ENCODE assay signal across 34 cellular contexts in genomic region chr7:135616136-135616535, GRCh38.
"Had no signal": no experiment of that assay in that cellular context is flagged by ENCODE, and none has a peak within 500 bp of the region (broad histone marks: within the 10 kb centered on the region; RNA-seq: fewer than 3 reads in every experiment).

No MANE protein-coding gene starts in this region.

- ATAC-seq: activated CD4-positive, CD25-positive, alpha-beta regulatory T cell treated with anti-CD3 and anti-CD28 coated beads, Interleukin-2, amount 50 U/mL, for 24 hours; activated CD8-positive, alpha-beta T cell treated with anti-CD3 and anti-CD28 coated beads for 36 hours; activated naive CD8-positive, alpha-beta T cell treated with anti-CD3 and anti-CD28 coated beads, Interleukin-2, amount 50 U/mL, for 24 hours; activated T-cell treated with anti-CD3 and anti-CD28 coated beads, Interleukin-2, amount 50 U/mL, for 4 hours; activated T-helper 17 cell treated with anti-CD3 and anti-CD28 coated beads, Interleukin-2, amount 50 U/mL, for 72 hours; body of pancreas; heart left ventricle; T-helper 17 cell had no signal

- H3K9me3 Mint-ChIP-seq: activated B cell treated with CpG ODN at 0.5 μM for 24 hours; activated CD8-positive, alpha-beta T cell treated with anti-CD3 and anti-CD28 coated beads for 36 hours; activated naive CD4-positive, alpha-beta T cell treated with anti-CD3 and anti-CD28 coated beads for 36 hours; activated naive CD4-positive, alpha-beta T cell treated with anti-CD3 and anti-CD28 coated beads, Interleukin-2, amount 50 U/mL, for 24 hours; activated naive CD8-positive, alpha-beta T cell treated with anti-CD3 and anti-CD28 coated beads for 36 hours; activated naive CD8-positive, alpha-beta T cell treated with anti-CD3 and anti-CD28 coated beads, Interleukin-2, amount 50 U/mL, for 24 hours; activated T-cell treated with anti-CD3 and anti-CD28 coated beads, Interleukin-2, amount 50 U/mL, for 4 hours; activated T-helper 17 cell treated with anti-CD3 and anti-CD28 coated beads, Interleukin-2, amount 50 U/mL, for 72 hours; T-helper 2 cell treated with Interferon-gamma antibody and Interleukin-4, amounts not matched to agents 5 μg/mL and 100 μg/mL, for 36 hours had no signal

- FAIRE-seq: endothelial cell of umbilical vein had no signal

- DNase-seq: activated B cell treated with CpG ODN at 0.5 μM for 24 hours; activated CD4-positive, alpha-beta T cell treated with anti-CD3 and anti-CD28 coated beads for 48 hours; activated CD4-positive, alpha-beta T cell treated with anti-CD3 and anti-CD28 coated beads, Interleukin-2, amount 50 U/mL, for 1 hour; activated CD4-positive, alpha-beta T cell treated with anti-CD3 and anti-CD28 coated beads, Interleukin-2, amount 50 U/mL, for 48 hours; activated CD8-positive, alpha-beta memory T cell treated with anti-CD3 and anti-CD28 coated beads for 24 hours; activated CD8-positive, alpha-beta T cell treated with anti-CD3 and anti-CD28 coated beads for 36 hours; activated effector memory CD4-positive, alpha-beta T cell treated with Interleukin-2 at 50 U/mL for 16 hours; activated gamma-delta T cell treated with Interleukin-2 at 50 U/mL for 16 hours; activated naive CD4-positive, alpha-beta T cell treated with anti-CD3 and anti-CD28 coated beads for 36 hours; activated naive CD8-positive, alpha-beta T cell treated with anti-CD3 and anti-CD28 coated beads for 36 hours; activated naive CD8-positive, alpha-beta T cell treated with anti-CD3 and anti-CD28 coated beads, Interleukin-2, amount 50 U/mL, for 24 hours; activated T-cell treated with anti-CD3 and anti-CD28 coated beads, Interleukin-2, amount 50 U/mL, for 4 hours; adrenal gland; amygdala; aorta; body of pancreas; caudate nucleus; cerebellar nuclear complex; colonic mucosa; effector CD8-positive, alpha-beta T cell; esophagus squamous epithelium; foreskin fibroblast; glutamatergic neuron; heart left ventricle; T-helper 1 cell; T-helper 17 cell; T1000; WERI-Rb-1 had no signal

- H3K27me3 Mint-ChIP-seq: activated B cell treated with CpG ODN at 0.5 μM for 24 hours; activated CD8-positive, alpha-beta T cell treated with anti-CD3 and anti-CD28 coated beads for 36 hours; activated naive CD4-positive, alpha-beta T cell treated with anti-CD3 and anti-CD28 coated beads, Interleukin-2, amount 50 U/mL, for 24 hours; activated naive CD8-positive, alpha-beta T cell treated with anti-CD3 and anti-CD28 coated beads for 36 hours; activated naive CD8-positive, alpha-beta T cell treated with anti-CD3 and anti-CD28 coated beads, Interleukin-2, amount 50 U/mL, for 24 hours; activated T-helper 17 cell treated with anti-CD3 and anti-CD28 coated beads, Interleukin-2, amount 50 U/mL, for 72 hours; T-helper 17 cell had no signal

- H3K27ac ChIP-seq: adrenal gland, body of pancreas, colonic mucosa, epithelial cell of prostate, esophagus squamous epithelium, heart left ventricle, WERI-Rb-1 had no signal

- H3K4me3 ChIP-seq: adrenal gland, body of pancreas, colonic mucosa, esophagus squamous epithelium, heart left ventricle had no signal

- H3K27me3 ChIP-seq: adrenal gland, body of pancreas, colonic mucosa, esophagus squamous epithelium, heart left ventricle had no signal

- H3K4me1 ChIP-seq: adrenal gland, body of pancreas, colonic mucosa, esophagus squamous epithelium had no signal

- H3K9me3 ChIP-seq: body of pancreas, colonic mucosa, esophagus squamous epithelium, heart left ventricle had no signal

- H3K27ac Mint-ChIP-seq: activated B cell treated with CpG ODN at 0.5 μM for 24 hours; activated CD8-positive, alpha-beta T cell treated with anti-CD3 and anti-CD28 coated beads for 36 hours; activated naive CD4-positive, alpha-beta T cell treated with anti-CD3 and anti-CD28 coated beads for 36 hours; activated naive CD4-positive, alpha-beta T cell treated with anti-CD3 and anti-CD28 coated beads, Interleukin-2, amount 50 U/mL, for 24 hours; activated naive CD8-positive, alpha-beta T cell treated with anti-CD3 and anti-CD28 coated beads for 36 hours; activated naive CD8-positive, alpha-beta T cell treated with anti-CD3 and anti-CD28 coated beads, Interleukin-2, amount 50 U/mL, for 24 hours; activated T-helper 17 cell treated with anti-CD3 and anti-CD28 coated beads, Interleukin-2, amount 50 U/mL, for 72 hours; T-helper 17 cell; T-helper 2 cell treated with Interferon-gamma antibody and Interleukin-4, amounts not matched to agents 5 μg/mL and 100 μg/mL, for 36 hours had no signal

- H3K4me1 Mint-ChIP-seq: activated B cell treated with CpG ODN at 0.5 μM for 24 hours; activated naive CD4-positive, alpha-beta T cell treated with anti-CD3 and anti-CD28 coated beads, Interleukin-2, amount 50 U/mL, for 24 hours; activated naive CD8-positive, alpha-beta T cell treated with anti-CD3 and anti-CD28 coated beads for 36 hours; activated naive CD8-positive, alpha-beta T cell treated with anti-CD3 and anti-CD28 coated beads, Interleukin-2, amount 50 U/mL, for 24 hours; activated T-helper 17 cell treated with anti-CD3 and anti-CD28 coated beads, Interleukin-2, amount 50 U/mL, for 72 hours; T-helper 17 cell had no signal

- H3K4me3 Mint-ChIP-seq: activated B cell treated with CpG ODN at 0.5 μM for 24 hours; activated CD8-positive, alpha-beta T cell treated with anti-CD3 and anti-CD28 coated beads for 36 hours; activated naive CD4-positive, alpha-beta T cell treated with anti-CD3 and anti-CD28 coated beads for 36 hours; activated naive CD4-positive, alpha-beta T cell treated with anti-CD3 and anti-CD28 coated beads, Interleukin-2, amount 50 U/mL, for 24 hours; activated naive CD8-positive, alpha-beta T cell treated with anti-CD3 and anti-CD28 coated beads for 36 hours; activated naive CD8-positive, alpha-beta T cell treated with anti-CD3 and anti-CD28 coated beads, Interleukin-2, amount 50 U/mL, for 24 hours; activated T-cell treated with anti-CD3 and anti-CD28 coated beads, Interleukin-2, amount 50 U/mL, for 4 hours; activated T-helper 17 cell treated with anti-CD3 and anti-CD28 coated beads, Interleukin-2, amount 50 U/mL, for 72 hours; T-helper 17 cell; T-helper 2 cell treated with Interferon-gamma antibody and Interleukin-4, amounts not matched to agents 5 μg/mL and 100 μg/mL, for 36 hours had no signal
